Comparison of ENCODE assay signal across 1 cellular context in the genomic region with DNA sequence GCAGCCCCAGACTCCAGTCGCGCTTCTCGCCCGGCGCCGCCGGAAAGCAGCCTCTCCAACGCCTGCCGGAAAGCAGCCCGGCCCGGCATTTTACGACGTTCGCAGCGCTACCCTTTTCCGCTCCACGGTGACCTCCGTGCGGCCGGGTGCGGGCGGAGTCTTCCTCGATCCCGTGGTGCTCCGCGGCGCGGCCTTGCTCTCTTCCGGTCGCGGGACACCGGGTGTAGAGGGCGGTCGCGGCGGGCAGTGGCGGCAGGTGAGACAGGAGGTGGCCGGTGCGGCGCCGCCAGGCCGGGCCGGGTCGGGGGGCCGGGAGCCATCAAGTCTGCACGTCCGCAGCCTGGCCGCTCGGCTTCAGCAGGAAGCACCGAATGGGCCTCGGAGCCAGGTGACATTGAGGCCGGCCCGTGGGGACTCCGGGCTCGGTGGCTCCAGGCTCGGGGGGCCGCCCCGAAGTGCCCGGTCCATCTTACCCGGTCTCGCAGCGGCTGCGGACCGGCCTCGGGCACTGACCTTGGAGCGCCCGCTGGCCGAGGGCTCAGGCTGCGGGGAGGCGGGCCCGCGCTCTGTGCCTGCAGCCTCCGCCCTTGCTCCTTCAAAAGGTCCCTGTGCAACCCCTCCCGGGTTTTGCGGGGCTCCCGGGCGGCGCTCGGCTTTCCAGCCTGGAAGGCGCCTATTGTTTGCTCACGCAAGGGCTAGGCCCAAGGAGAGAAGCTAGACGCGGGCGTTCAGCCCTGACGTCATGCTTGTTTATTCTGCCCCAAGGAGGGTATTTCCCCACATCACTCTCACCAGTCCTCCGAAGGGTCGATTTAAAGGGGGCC.
TF ChIP-seq lines count a peak whose summit lies in the region.

A gene (plus strand): TSS at position 199 of the 824 bp plus-strand sequence. CDS start 1,511 bp downstream, outside the sequence.
A gene (minus strand): TSS at position 48 of the 824 bp plus-strand sequence. CDS start 249 bp downstream, outside the sequence.

TF ChIP-seq in HepG2, 621 proteins besides CTCF, POLR2A, EP300 and RAD21 (continued from another document):
- TF ChIP-seq ZNF792 (CRISPR knock-in tag; IDR thresholded peaks at IDR 0.05) (peak; percentile 87), CEBPB (IDR thresholded peaks at IDR 0.05; ENCODE audit: borderline replicate concordance, low read depth, low read length) (no peak; the same call in 1 of the 2 replicates), SATB2 (CRISPR knock-in tag; IDR thresholded peaks at IDR 0.05) (peak; percentile 36; the same call in 1 of the 2 replicates), ZNF615 (CRISPR knock-in tag; IDR thresholded peaks at IDR 0.05; ENCODE audit: borderline replicate concordance) (peak; percentile 93), ETV5 (CRISPR knock-in tag; IDR thresholded peaks at IDR 0.05; ENCODE audit: borderline replicate concordance) (peak; percentile 96), TGIF2 (CRISPR knock-in tag; IDR thresholded peaks at IDR 0.05) (peak; percentile 83), NFKBIZ (CRISPR knock-in tag; IDR thresholded peaks at IDR 0.05) (peak; percentile 36; the same call in 1 of the 2 replicates), ZNF530 (CRISPR knock-in tag; IDR thresholded peaks at IDR 0.05; ENCODE audit: low read depth) (no peak), ZNF460 (CRISPR knock-in tag; IDR thresholded peaks at IDR 0.05; ENCODE audit: borderline replicate concordance) (peak; percentile 18; the same call in 1 of the 2 replicates), MTA3 (CRISPR knock-in tag; IDR thresholded peaks at IDR 0.05) (no peak), HDAC1 (CRISPR knock-in tag; IDR thresholded peaks at IDR 0.05) (peak; percentile 98), PHF21A (CRISPR knock-in tag; IDR thresholded peaks at IDR 0.05) (0 out of 2 replicates have a peak, but pooled peaks have one; percentile 44), FOXA1 (IDR thresholded peaks at IDR 0.05) (no peak), FOXA1 (CRISPR knock-in tag; IDR thresholded peaks at IDR 0.05) (peak; percentile 81), ISX (CRISPR knock-in tag; conservative IDR thresholded peaks at IDR 0.05) (no peak; the same call in 1 of the 2 replicates), ZNF337 (CRISPR knock-in tag; IDR thresholded peaks at IDR 0.05; ENCODE audit: borderline replicate concordance, low read depth) (no peak), ZNF431 (CRISPR knock-in tag; IDR thresholded peaks at IDR 0.05; ENCODE audit: borderline replicate concordance, low read depth) (peak; percentile 50; the same call in 1 of the 2 replicates), ZNF724P (CRISPR knock-in tag; IDR thresholded peaks at IDR 0.05; ENCODE audit: borderline replicate concordance) (no peak), MEIS1 (CRISPR knock-in tag; IDR thresholded peaks at IDR 0.05; ENCODE audit: borderline replicate concordance) (no peak; the same call in 1 of the 2 replicates)
- TF ChIP-seq, protein P1, sequence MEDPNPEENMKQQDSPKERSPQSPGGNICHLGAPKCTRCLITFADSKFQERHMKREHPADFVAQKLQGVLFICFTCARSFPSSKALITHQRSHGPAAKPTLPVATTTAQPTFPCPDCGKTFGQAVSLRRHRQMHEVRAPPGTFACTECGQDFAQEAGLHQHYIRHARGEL (CRISPR knock-in tag; IDR thresholded peaks at IDR 0.05) = peak; percentile 67; the same call in 1 of the 2 replicates
- TF ChIP-seq, protein P2, sequence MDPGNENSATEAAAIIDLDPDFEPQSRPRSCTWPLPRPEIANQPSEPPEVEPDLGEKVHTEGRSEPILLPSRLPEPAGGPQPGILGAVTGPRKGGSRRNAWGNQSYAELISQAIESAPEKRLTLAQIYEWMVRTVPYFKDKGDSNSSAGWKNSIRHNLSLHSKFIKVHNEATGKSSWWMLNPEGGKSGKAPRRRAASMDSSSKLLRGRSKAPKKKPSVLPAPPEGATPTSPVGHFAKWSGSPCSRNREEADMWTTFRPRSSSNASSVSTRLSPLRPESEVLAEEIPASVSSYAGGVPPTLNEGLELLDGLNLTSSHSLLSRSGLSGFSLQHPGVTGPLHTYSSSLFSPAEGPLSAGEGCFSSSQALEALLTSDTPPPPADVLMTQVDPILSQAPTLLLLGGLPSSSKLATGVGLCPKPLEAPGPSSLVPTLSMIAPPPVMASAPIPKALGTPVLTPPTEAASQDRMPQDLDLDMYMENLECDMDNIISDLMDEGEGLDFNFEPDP (CRISPR knock-in tag; conservative IDR thresholded peaks at IDR 0.05) = 0 out of 2 replicates have a peak, but pooled peaks have one; percentile 84
- TF ChIP-seq, protein P3, sequence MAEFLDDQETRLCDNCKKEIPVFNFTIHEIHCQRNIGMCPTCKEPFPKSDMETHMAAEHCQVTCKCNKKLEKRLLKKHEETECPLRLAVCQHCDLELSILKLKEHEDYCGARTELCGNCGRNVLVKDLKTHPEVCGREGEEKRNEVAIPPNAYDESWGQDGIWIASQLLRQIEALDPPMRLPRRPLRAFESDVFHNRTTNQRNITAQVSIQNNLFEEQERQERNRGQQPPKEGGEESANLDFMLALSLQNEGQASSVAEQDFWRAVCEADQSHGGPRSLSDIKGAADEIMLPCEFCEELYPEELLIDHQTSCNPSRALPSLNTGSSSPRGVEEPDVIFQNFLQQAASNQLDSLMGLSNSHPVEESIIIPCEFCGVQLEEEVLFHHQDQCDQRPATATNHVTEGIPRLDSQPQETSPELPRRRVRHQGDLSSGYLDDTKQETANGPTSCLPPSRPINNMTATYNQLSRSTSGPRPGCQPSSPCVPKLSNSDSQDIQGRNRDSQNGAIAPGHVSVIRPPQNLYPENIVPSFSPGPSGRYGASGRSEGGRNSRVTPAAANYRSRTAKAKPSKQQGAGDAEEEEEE (CRISPR knock-in tag; IDR thresholded peaks at IDR 0.05; ENCODE audit: borderline replicate concordance) = no peak; the same call in 1 of the 2 replicates
- TF ChIP-seq, protein P4, sequence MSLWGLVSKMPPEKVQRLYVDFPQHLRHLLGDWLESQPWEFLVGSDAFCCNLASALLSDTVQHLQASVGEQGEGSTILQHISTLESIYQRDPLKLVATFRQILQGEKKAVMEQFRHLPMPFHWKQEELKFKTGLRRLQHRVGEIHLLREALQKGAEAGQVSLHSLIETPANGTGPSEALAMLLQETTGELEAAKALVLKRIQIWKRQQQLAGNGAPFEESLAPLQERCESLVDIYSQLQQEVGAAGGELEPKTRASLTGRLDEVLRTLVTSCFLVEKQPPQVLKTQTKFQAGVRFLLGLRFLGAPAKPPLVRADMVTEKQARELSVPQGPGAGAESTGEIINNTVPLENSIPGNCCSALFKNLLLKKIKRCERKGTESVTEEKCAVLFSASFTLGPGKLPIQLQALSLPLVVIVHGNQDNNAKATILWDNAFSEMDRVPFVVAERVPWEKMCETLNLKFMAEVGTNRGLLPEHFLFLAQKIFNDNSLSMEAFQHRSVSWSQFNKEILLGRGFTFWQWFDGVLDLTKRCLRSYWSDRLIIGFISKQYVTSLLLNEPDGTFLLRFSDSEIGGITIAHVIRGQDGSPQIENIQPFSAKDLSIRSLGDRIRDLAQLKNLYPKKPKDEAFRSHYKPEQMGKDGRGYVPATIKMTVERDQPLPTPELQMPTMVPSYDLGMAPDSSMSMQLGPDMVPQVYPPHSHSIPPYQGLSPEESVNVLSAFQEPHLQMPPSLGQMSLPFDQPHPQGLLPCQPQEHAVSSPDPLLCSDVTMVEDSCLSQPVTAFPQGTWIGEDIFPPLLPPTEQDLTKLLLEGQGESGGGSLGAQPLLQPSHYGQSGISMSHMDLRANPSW (CRISPR knock-in tag; IDR thresholded peaks at IDR 0.05; ENCODE audit: borderline replicate concordance) = peak; percentile 86; the same call in 1 of the 2 replicates
- TF ChIP-seq, protein P5, sequence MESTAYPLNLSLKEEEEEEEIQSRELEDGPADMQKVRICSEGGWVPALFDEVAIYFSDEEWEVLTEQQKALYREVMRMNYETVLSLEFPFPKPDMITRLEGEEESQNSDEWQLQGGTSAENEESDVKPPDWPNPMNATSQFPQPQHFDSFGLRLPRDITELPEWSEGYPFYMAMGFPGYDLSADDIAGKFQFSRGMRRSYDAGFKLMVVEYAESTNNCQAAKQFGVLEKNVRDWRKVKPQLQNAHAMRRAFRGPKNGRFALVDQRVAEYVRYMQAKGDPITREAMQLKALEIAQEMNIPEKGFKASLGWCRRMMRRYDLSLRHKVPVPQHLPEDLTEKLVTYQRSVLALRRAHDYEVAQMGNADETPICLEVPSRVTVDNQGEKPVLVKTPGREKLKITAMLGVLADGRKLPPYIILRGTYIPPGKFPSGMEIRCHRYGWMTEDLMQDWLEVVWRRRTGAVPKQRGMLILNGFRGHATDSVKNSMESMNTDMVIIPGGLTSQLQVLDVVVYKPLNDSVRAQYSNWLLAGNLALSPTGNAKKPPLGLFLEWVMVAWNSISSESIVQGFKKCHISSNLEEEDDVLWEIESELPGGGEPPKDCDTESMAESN (CRISPR knock-in tag; conservative IDR thresholded peaks at IDR 0.05) = peak; percentile 87
- TF ChIP-seq, protein P6, sequence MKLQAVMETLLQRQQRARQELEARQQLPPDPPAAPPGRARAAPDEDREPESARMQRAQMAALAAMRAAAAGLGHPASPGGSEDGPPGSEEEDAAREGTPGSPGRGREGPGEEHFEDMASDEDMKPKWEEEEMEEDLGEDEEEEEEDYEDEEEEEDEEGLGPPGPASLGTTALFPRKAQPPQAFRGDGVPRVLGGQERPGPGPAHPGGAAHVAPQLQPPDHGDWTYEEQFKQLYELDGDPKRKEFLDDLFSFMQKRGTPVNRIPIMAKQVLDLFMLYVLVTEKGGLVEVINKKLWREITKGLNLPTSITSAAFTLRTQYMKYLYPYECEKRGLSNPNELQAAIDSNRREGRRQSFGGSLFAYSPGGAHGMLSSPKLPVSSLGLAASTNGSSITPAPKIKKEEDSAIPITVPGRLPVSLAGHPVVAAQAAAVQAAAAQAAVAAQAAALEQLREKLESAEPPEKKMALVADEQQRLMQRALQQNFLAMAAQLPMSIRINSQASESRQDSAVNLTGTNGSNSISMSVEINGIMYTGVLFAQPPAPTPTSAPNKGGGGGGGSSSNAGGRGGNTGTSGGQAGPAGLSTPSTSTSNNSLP (IDR thresholded peaks at IDR 0.05; ENCODE audit: low read depth, low read length) = peak; percentile 27; the same call in 1 of the 2 replicates
- TF ChIP-seq, protein P7, sequence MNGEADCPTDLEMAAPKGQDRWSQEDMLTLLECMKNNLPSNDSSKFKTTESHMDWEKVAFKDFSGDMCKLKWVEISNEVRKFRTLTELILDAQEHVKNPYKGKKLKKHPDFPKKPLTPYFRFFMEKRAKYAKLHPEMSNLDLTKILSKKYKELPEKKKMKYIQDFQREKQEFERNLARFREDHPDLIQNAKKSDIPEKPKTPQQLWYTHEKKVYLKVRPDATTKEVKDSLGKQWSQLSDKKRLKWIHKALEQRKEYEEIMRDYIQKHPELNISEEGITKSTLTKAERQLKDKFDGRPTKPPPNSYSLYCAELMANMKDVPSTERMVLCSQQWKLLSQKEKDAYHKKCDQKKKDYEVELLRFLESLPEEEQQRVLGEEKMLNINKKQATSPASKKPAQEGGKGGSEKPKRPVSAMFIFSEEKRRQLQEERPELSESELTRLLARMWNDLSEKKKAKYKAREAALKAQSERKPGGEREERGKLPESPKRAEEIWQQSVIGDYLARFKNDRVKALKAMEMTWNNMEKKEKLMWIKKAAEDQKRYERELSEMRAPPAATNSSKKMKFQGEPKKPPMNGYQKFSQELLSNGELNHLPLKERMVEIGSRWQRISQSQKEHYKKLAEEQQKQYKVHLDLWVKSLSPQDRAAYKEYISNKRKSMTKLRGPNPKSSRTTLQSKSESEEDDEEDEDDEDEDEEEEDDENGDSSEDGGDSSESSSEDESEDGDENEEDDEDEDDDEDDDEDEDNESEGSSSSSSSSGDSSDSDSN (CRISPR knock-in tag; IDR thresholded peaks at IDR 0.05) = peak; percentile 87
